ENCODE assay signal across 8 cellular contexts in genomic region chr12:110224379-110225304, GRCh38. TPM values are rescaled to one million over a fixed set of nuclear protein-coding genes. Genes with fewer than 3 reads are reported as not detected.
A peak's percentile ranks its signal among the peaks of the same experiment; 100 is the strongest.
DNase-seq lines count a peak whose midpoint lies in the region; ATAC-seq and TF ChIP-seq lines count a peak whose summit lies in the region.

No MANE protein-coding gene starts in this region.

- CTCF ChIA-PET in Calu3 (lab: Charles Lee): interaction anchor here (0.6 to 1.6 kb wide), 4 partner anchors 23 to 103 kb away, joined by 3 to 5 read pairs (median 5); no protein-coding TSS in a partner anchor

- peak; percentile 47 for TF ChIP-seq CTCF in Calu3 (IDR thresholded peaks at IDR 0.05; ENCODE audit: unreplicated experiment)

- H3K4me1 Mint-ChIP-seq in Calu3 (ENCODE audit: low read depth, unreplicated experiment): peaks cover 17% of the 10 kb centered on the region

- H3K4me3 Mint-ChIP-seq in Calu3 (ENCODE audit: low read depth, unreplicated experiment): no peak overlapping the region

- H3K36me3 Mint-ChIP-seq in Calu3 (ENCODE audit: insufficient read depth, unreplicated experiment): peaks cover 4% of the 10 kb centered on the region

- peak overlapping the region; percentile 15 for H3K27ac Mint-ChIP-seq in Calu3 (ENCODE audit: unreplicated experiment)

- peak overlapping the region; percentile 72 for H3K27ac ChIP-seq in cingulate gyrus (ENCODE audit: low read depth, low read length)

- BruUV-seq in Calu3 (replicated peaks; lab: Mats Ljungman, UMichigan): no TSS peak

- ATAC-seq in GM19351 (IDR thresholded peaks at IDR 0.05; ENCODE audit: unreplicated experiment) (no peak), GM21390 (IDR thresholded peaks at IDR 0.05; ENCODE audit: unreplicated experiment) (no peak)

- DNase-seq in Calu3: no peak
- peak; percentile 11 for DNase-seq in NCI-H1694 treated with DMSO at 0.1 percent for 48 hours (lab: John Stamatoyannopoulos, UW)
- DNase-seq in lung microvascular endothelial cell (ENCODE audit: low read depth in 2 of 2): peak; percentile 69 to 87
- no peak for DNase-seq in NCI-H2107 treated with DMSO at 0.1 percent for 48 hours (lab: John Stamatoyannopoulos, UW; ENCODE audit: unreplicated experiment)
- DNase-seq in activated naive CD4-positive, alpha-beta T cell treated with anti-CD3 and anti-CD28 coated beads, Interleukin-2, amount 50 U/mL, for 16 hours: no peak

- H3K9me3 Mint-ChIP-seq in Calu3 (ENCODE audit: low read depth, unreplicated experiment): no peaks in the 10 kb centered on the region

- H3K27me3 Mint-ChIP-seq in Calu3 (ENCODE audit: unreplicated experiment): no peaks in the 10 kb centered on the region

- intact Hi-C loops in Calu3 (cut with micrococcal nuclease; ENCODE audit: unreplicated experiment): loop anchor here (1.0 to 2.0 kb wide), 2 partner anchors 60 to 124 kb away; no protein-coding TSS in a partner anchor

RNA-seq across cellular contexts. Expression of gene ATP2A2, which starts 56.4 kb away (rescaled TPM):
- total RNA-seq in Calu3 (2022) (388 and 437 TPM in 2 replicates), lung microvascular endothelial cell (71.3 and 113 TPM in 2 replicates)

Comparison
In these comparisons a context has a peak if more than half of its experiments do, and no peak if none do; other contexts are left out.
1. DNase-seq: peak in NCI-H1694 treated with DMSO at 0.1 percent for 48 hours (single experiment) and lung microvascular endothelial cell (2 of 2); none in Calu3 (single experiment), NCI-H2107 treated with DMSO at 0.1 percent for 48 hours (single experiment) and activated naive CD4-positive, alpha-beta T cell treated with anti-CD3 and anti-CD28 coated beads, Interleukin-2, amount 50 U/mL, for 16 hours (single experiment).